ENCODE assay signal across 20 cellular contexts in the genomic region with DNA sequence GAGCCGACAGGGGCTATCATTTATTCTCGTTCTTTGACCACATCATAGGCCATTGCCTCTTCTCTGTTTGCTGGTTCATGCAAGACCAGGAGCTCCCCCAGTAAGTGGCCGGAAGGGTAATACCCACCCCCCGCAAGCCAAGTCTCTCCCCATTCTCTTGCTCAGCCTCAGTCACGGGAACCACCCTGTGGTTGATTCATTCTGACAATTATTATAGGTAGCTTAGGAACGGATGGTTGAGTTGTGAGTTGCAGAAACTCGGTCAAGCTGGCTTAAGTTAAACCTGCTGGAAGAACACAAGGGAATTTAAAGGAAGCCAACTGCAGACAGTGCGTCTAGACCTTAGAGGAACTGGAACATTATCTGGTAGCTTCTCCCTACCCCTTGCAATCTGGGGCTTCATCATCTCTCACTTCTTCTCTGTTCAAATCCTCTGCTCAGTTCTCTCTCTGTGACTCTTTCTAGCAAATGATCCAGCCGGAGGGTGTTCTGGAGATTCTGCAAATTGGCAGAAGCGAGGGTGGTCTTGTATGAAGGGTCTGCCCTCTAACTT. TPM values are rescaled to one million over a fixed set of nuclear protein-coding genes. Genes with fewer than 3 reads are reported as not detected.
DNase-seq lines count a peak whose midpoint lies in the region; ATAC-seq, FAIRE-seq and TF ChIP-seq lines count a peak whose summit lies in the region.
"Had no signal": no experiment of that assay in that cellular context is flagged by ENCODE, and none has a peak within 500 bp of the region (broad histone marks: within the 10 kb centered on the region; RNA-seq: fewer than 3 reads in every experiment).

No MANE protein-coding gene starts in this region.

- H2BK5ac ChIP-seq in trophoblast cell (ENCODE audit: low read depth, low read length, poor library complexity), result no peak overlapping the region

- FAIRE-seq in RCC 7860 (lab: Jason Lieb, UNC), result peak; percentile 98

- no peak overlapping the region for H3K4me3 ChIP-seq in trophoblast cell (ENCODE audit: low read depth, low read length)
- no peak overlapping the region for H3K4me3 ChIP-seq in lower lobe of right lung
- H3K4me3 ChIP-seq in foreskin fibroblast (ENCODE audit: low read depth in 1 of 2, low read length in 2 of 2), result no peak overlapping the region
- H3K4me3 ChIP-seq: cardiac muscle cell, psoas muscle, thyroid gland had no signal

- DNase-seq in ELR (ENCODE audit: low read depth) (peak; percentile 87), RCC 7860 (ENCODE audit: low spot score) (peak; percentile 98), epithelial cell of prostate (ENCODE audit: low read depth, low spot score) (no peak), trophoblast cell (peak; percentile 19 to 31), lower lobe of right lung (no peak), NCI-H1048 (lab: John Stamatoyannopoulos, UW) (no peak), foreskin fibroblast (no peak)
- DNase-seq: activated naive CD4-positive, alpha-beta T cell; CD4-positive, alpha-beta T cell; endodermal cell; GDM1; islet precursor cell; NCI-H1105; psoas muscle; stimulated activated CD4-positive, alpha-beta T cell treated with anti-CD3 and anti-CD28 coated beads, Interleukin-2, amount 100 ng/mL, for 24 hours; stimulated activated CD8-positive, alpha-beta memory T cell treated with anti-CD3 and anti-CD28 coated beads, Interleukin-4, amount 100 ng/mL, for 48 hours; thyroid gland; WERI-Rb-1 had no signal

- no peak for TF ChIP-seq CTCF in lower lobe of right lung (IDR thresholded peaks at IDR 0.05)
- no peak for TF ChIP-seq CTCF in foreskin fibroblast (IDR thresholded peaks at IDR 0.05; ENCODE audit: low read depth, low read length)

- H2AFZ ChIP-seq in trophoblast cell (ENCODE audit: insufficient read depth, low read length, poor library complexity), result no peak overlapping the region

- H3K18ac ChIP-seq in trophoblast cell (ENCODE audit: low read length), result no peak overlapping the region

- no CpG with 5 or more reads among the region's 10 CpGs for WGBS in trophoblast cell (ENCODE audit: extremely low coverage, insufficient coverage, insufficient read length)

- H4K12ac ChIP-seq in trophoblast cell (ENCODE audit: low read depth, low read length), result no peak overlapping the region

- no peak overlapping the region for H3K14ac ChIP-seq in trophoblast cell (ENCODE audit: low read length)

- no peak overlapping the region for H2AK5ac ChIP-seq in trophoblast cell (ENCODE audit: low read length)

- no peak overlapping the region for H3K23ac ChIP-seq in trophoblast cell (ENCODE audit: low read length)

- no peak overlapping the region for H2BK120ac ChIP-seq in trophoblast cell (ENCODE audit: insufficient read depth, low read length, poor library complexity)

- no peaks in the 10 kb centered on the region for H3K79me1 ChIP-seq in trophoblast cell (ENCODE audit: low read length)

- H3K27me3 ChIP-seq in trophoblast cell (ENCODE audit: insufficient read depth, low read length) (no peaks in the 10 kb centered on the region), lower lobe of right lung (ENCODE audit: low read depth) (no peaks in the 10 kb centered on the region)
- H3K27me3 ChIP-seq: cardiac muscle cell, thyroid gland had no signal

- H3K4me1 ChIP-seq in trophoblast cell (ENCODE audit: control insufficient read depth in 1 of 2, insufficient read depth in 2 of 2, low read length in 2 of 2), result no peaks in the 10 kb centered on the region
- H3K4me1 ChIP-seq in lower lobe of right lung, result no peaks in the 10 kb centered on the region
- H3K4me1 ChIP-seq: psoas muscle, thyroid gland had no signal

- no peak overlapping the region for H3K9ac ChIP-seq in trophoblast cell (ENCODE audit: low read length)

- H3K4me2 ChIP-seq in trophoblast cell (ENCODE audit: low read length), result no peak overlapping the region

- H3K4ac ChIP-seq in trophoblast cell (ENCODE audit: low read depth, low read length), result no peak overlapping the region

- H3K36me3 ChIP-seq in trophoblast cell (ENCODE audit: control insufficient read depth in 1 of 2, insufficient read depth in 2 of 2, low read length in 2 of 2), result no peaks in the 10 kb centered on the region
- no peaks in the 10 kb centered on the region for H3K36me3 ChIP-seq in lower lobe of right lung
- H3K36me3 ChIP-seq: cardiac muscle cell, thyroid gland, WERI-Rb-1 had no signal

- ATAC-seq in lower lobe of right lung (no peak), HG03520 (IDR thresholded peaks at IDR 0.05; ENCODE audit: unreplicated experiment) (no peak)
- ATAC-seq: psoas muscle had no signal

- H3K9me3 ChIP-seq in trophoblast cell (ENCODE audit: insufficient read depth, low read depth, low read length), result peaks cover 10% of the 10 kb centered on the region
- H3K9me3 ChIP-seq in lower lobe of right lung, result no peaks in the 10 kb centered on the region
- H3K9me3 ChIP-seq: psoas muscle, thyroid gland had no signal

- H2BK12ac ChIP-seq in trophoblast cell (ENCODE audit: low read length), result no peak overlapping the region

- no peak overlapping the region for H4K91ac ChIP-seq in trophoblast cell (ENCODE audit: low read depth, low read length)

- H3K27ac ChIP-seq in epithelial cell of prostate (peak overlapping the region; percentile 80), trophoblast cell (ENCODE audit: low read depth, low read length) (no peak overlapping the region), lower lobe of right lung (no peak overlapping the region)
- H3K27ac ChIP-seq: cardiac muscle cell, psoas muscle, thyroid gland, WERI-Rb-1 had no signal

- H4K8ac ChIP-seq in trophoblast cell (ENCODE audit: low read depth, low read length), result no peak overlapping the region

- intact Hi-C loops in lower lobe of right lung (cut with DNase I), result no loop called here

- H3K79me2 ChIP-seq in trophoblast cell (ENCODE audit: control insufficient read depth, insufficient read depth, low read length, poor library complexity), result no peaks in the 10 kb centered on the region

RNA-seq across cellular contexts. Expression of gene FPR1, which starts 8.9 kb away (rescaled TPM):
- 0.18 and 0.22 TPM in 2 replicates for polyA plus RNA-seq in trophoblast cell (2013)
- total RNA-seq in lower lobe of right lung, result 105 TPM
- total RNA-seq: cardiac muscle cell, endodermal cell had no signal
- polyA plus RNA-seq: cardiac muscle cell had no signal

RNA-seq across cellular contexts. Expression of gene FPR2, which starts 18.2 kb away (rescaled TPM):
- not detected in 2 replicates for polyA plus RNA-seq in trophoblast cell (2013)
- total RNA-seq in lower lobe of right lung, result 29.4 TPM
- total RNA-seq: cardiac muscle cell; CD4-positive, alpha-beta T cell had no signal
- polyA plus RNA-seq: cardiac muscle cell had no signal

RNA-seq across cellular contexts. Expression of gene HAS1, which starts 19.0 kb away (rescaled TPM):
- polyA plus RNA-seq in trophoblast cell (2013), result 0.08 and 0.18 TPM in 2 replicates
- not detected for total RNA-seq in lower lobe of right lung
- total RNA-seq: CD4-positive, alpha-beta T cell had no signal

RNA-seq across cellular contexts. Expression of gene SPACA6, which starts 49.7 kb away (rescaled TPM):
- polyA plus RNA-seq in trophoblast cell (2013), result 21.7 and 24.5 TPM in 2 replicates
- total RNA-seq in lower lobe of right lung, result 19.8 TPM

RNA-seq across cellular contexts. Expression of gene FPR3, which starts 52.1 kb away (rescaled TPM):
- polyA plus RNA-seq in trophoblast cell (2013), result 0.03 and 0.04 TPM in 2 replicates
- total RNA-seq in lower lobe of right lung, result 62.3 TPM
- total RNA-seq: cardiac muscle cell; CD4-positive, alpha-beta T cell; endodermal cell had no signal
- polyA plus RNA-seq: cardiac muscle cell had no signal

Comparison
In these comparisons a context has a peak if more than half of its experiments do, and no peak if none do; other contexts are left out.
1. DNase-seq: peak in ELR (single experiment), RCC 7860 (single experiment) and trophoblast cell (2 of 2); none in epithelial cell of prostate (single experiment), lower lobe of right lung (single experiment), NCI-H1048 (single experiment) and foreskin fibroblast (0 of 2).